7 cellular contexts compared by ENCODE assay signal in the genomic region with DNA sequence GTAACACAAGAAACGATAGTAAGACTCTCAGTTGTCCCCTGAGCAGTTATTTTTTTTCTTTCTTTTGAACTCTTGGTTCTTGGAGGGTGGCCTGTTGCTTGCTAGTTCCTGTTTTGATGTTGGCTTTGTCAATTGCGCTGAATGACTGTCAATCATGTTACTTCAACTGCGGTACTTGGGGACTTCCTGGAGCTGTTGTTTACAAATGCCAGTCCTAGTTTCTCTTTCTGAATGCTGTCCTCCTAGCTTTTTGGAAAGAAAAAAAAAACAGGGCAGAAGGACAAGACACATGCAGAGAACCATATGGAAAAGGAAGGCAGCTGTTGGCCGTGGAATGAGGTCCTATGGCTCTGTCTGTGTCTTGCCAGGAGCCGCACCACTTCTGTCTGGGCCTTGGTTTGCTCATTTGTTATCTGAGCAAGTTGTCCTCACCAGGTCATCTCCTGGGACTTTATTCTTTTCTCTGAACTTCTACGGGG. TPM values are rescaled to one million over a fixed set of nuclear protein-coding genes. Genes with fewer than 3 reads are reported as not detected.
DNase-seq lines count a peak whose midpoint lies in the region; ATAC-seq, FAIRE-seq and TF ChIP-seq lines count a peak whose summit lies in the region.

No MANE protein-coding gene starts in this region.

- no peaks in the 10 kb centered on the region for H4K20me1 ChIP-seq in K562 (replicated peaks; ENCODE audit: control insufficient read depth, insufficient read depth, low read length)

- no peak overlapping the region for H3K4me3 ChIP-seq in K562
- H3K4me3 ChIP-seq in mesodermal cell (ENCODE audit: extremely low read depth, insufficient read depth, low read length, poor library complexity, severe bottlenecking) = no peak overlapping the region

- peak overlapping the region; percentile 49 for H3K4me2 ChIP-seq in K562 (ENCODE audit: insufficient read depth, low read length)

- peaks cover 12 to 59% of the 10 kb centered on the region in 2 experiments for H3K4me1 ChIP-seq in K562 (replicated peaks in 1 of 2; ENCODE audit: control insufficient read depth in 2 of 2, insufficient read depth in 2 of 2, low read length in 2 of 2)
- peaks cover 23% of the 10 kb centered on the region for H3K4me1 ChIP-seq in mesodermal cell (ENCODE audit: control insufficient read depth, insufficient read depth, low read length, poor library complexity, severe bottlenecking)

- H3K36me3 ChIP-seq in K562 (ENCODE audit: control insufficient read depth, insufficient read depth, low read length) (no peaks in the 10 kb centered on the region), mesodermal cell (ENCODE audit: control insufficient read depth, insufficient read depth, low read length) (no peaks in the 10 kb centered on the region)

- H3K9me3 ChIP-seq in K562 (replicated peaks; ENCODE audit: control insufficient read depth, insufficient read depth, low read depth, low read length) = no peaks in the 10 kb centered on the region
- no peaks in the 10 kb centered on the region for H3K9me3 ChIP-seq in mesodermal cell (ENCODE audit: control insufficient read depth, low read length)

- H3K27me3 ChIP-seq in K562 (ENCODE audit: control insufficient read depth in 2 of 2, insufficient read depth in 2 of 2, low read length in 2 of 2) = no peaks in the 10 kb centered on the region

- in situ Hi-C loops in K562 (cut with MboI) = no loop called here

- intact Hi-C loops in K562 (cut with micrococcal nuclease) = no loop called here

- no peaks in the 10 kb centered on the region for H3K9me1 ChIP-seq in K562 (ENCODE audit: control insufficient read depth, insufficient read depth, low read length)

- no peak for TF ChIP-seq CTCF in K562 (IDR thresholded peaks at IDR 0.05 in 2 of 3, conservative IDR thresholded peaks at IDR 0.05 in 1 of 3; ENCODE audit: insufficient read depth in 2 of 3, low read depth in 1 of 3, low read length in 3 of 3)

- POLR2A ChIA-PET in K562 (lab: Yijun Ruan, JAX) = no interaction called here

- TF ChIP-seq EP300 in K562 (IDR thresholded peaks at IDR 0.05; ENCODE audit: low read length) = no peak

- peak overlapping the region; percentile 54 to 67; a peak in 3 of 4 replicates for H3K9ac ChIP-seq in K562 (ENCODE audit: insufficient read depth in 1 of 2, low read depth in 2 of 2, low read length in 2 of 2)

- no TSS peak for BruUV-seq in K562 (replicated peaks; lab: Mats Ljungman, UMichigan)

- CTCF ChIA-PET in K562 (lab: Yijun Ruan, JAX; ENCODE audit: low intra/inter-chr PET ratio) = no interaction called here

- no peak for TF ChIP-seq RAD21 in K562 (CRISPR knock-in tag; conservative IDR thresholded peaks at IDR 0.05 in 1 of 2, IDR thresholded peaks at IDR 0.05 in 1 of 2)

- ATAC-seq in GM18870 (IDR thresholded peaks at IDR 0.05; ENCODE audit: unreplicated experiment) (peak; percentile 68), HG02798 (IDR thresholded peaks at IDR 0.05; ENCODE audit: poor library complexity, unreplicated experiment) (peak; percentile 68), K562 (peak; percentile 49)

- peak; percentile 67 for FAIRE-seq in K562 (lab: Jason Lieb, UNC)

- H3K27ac ChIP-seq in K562 (ENCODE audit: extremely low read depth, low read depth, low read length) = peak overlapping the region; percentile 80
- peak overlapping the region; percentile 70 for H3K27ac ChIP-seq in mesodermal cell (ENCODE audit: low read depth, low read length, severe bottlenecking)

- no peak for TF ChIP-seq POLR2A in K562 (conservative IDR thresholded peaks at IDR 0.05)

- 17% methylated on average over 4 of the region's 6 CpGs for WGBS in K562 (ENCODE audit: insufficient coverage, low coverage, missing lambda C conversion rate)
- 85 to 86% methylated on average over 4 to 5 of the region's 6 CpGs for WGBS in mesodermal cell (ENCODE audit: insufficient coverage in 2 of 2), 2 experiments

- H2AFZ ChIP-seq in K562 (ENCODE audit: low read depth, low read length) = peak overlapping the region; percentile 99

- H3K79me2 ChIP-seq in K562 (ENCODE audit: control insufficient read depth, insufficient read depth, low read length) = no peaks in the 10 kb centered on the region

- peak; percentile 76 to 85 for DNase-seq in NOMO-1 (lab: John Stamatoyannopoulos, UW; ENCODE audit: unreplicated experiment in 2 of 2)
- DNase-seq in K562 (ENCODE audit: extremely low read depth in 1 of 4, low spot score in 3 of 4) = peak in 1 of 4 experiments; percentile 49
- no peak for DNase-seq in dedifferentiated amniotic fluid mesenchymal stem cell (ENCODE audit: extremely low spot score)
- no peak for DNase-seq in NCI-H345 (lab: John Stamatoyannopoulos, UW)

TF ChIP-seq in K562, 482 proteins besides CTCF, POLR2A, EP300 and RAD21 (continues in another document):
- TF ChIP-seq, protein P1, sequence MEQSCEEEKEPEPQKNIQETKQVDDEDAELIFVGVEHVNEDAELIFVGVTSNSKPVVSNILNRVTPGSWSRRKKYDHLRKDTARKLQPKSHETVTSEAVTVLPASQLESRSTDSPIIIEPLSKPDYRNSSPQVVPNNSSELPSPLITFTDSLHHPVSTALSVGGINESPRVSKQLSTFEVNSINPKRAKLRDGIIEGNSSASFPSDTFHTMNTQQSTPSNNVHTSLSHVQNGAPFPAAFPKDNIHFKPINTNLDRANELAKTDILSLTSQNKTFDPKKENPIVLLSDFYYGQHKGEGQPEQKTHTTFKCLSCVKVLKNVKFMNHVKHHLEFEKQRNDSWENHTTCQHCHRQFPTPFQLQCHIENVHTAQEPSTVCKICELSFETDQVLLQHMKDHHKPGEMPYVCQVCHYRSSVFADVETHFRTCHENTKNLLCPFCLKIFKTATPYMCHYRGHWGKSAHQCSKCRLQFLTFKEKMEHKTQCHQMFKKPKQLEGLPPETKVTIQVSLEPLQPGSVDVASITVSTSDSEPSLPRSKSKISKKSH (CRISPR knock-in tag; IDR thresholded peaks at IDR 0.05) = no peak

RNA-seq across cellular contexts. Expression of gene PDCD4, which starts 7.0 kb away (rescaled TPM):
- 9.1 and 68.5 TPM in 2 replicates for total RNA-seq in K562 (2011; cell fraction: chromatin; rRNA removed; ENCODE audit: low replicate concordance)
- 2.7 and 5.9 TPM in 2 replicates for total RNA-seq in K562 (2011; cell fraction: nucleolus; rRNA removed)
- total RNA-seq in K562 (2011; cell fraction: nucleoplasm; rRNA removed) = 15.7 and 17.2 TPM in 2 replicates
- total RNA-seq in K562 (2014; rRNA removed) (20.2 and 22.5 TPM in 2 replicates), K562 (2014; rRNA removed; fragmentation: Illumina TruSeq; extraction: Trizol) (33.7 and 44.2 TPM in 2 replicates), K562 (2015; rRNA removed; fragmentation: Illumina TruSeq; extraction: Trizol) (15.9 and 18.3 TPM in 2 replicates), K562 (2021) (28.0 and 44.1 TPM in 2 replicates)
- polyA plus RNA-seq in K562 (2011; rRNA removed) (28.1 and 40.2 TPM in 2 replicates), K562 (2014; fragmentation: Illumina TruSeq; extraction: Trizol) (38.0 and 38.2 TPM in 2 replicates), K562 (2014; fragmentation: Nextera tagmentation; extraction: Ambion mirVana) (10 to 100 TPM; 12.9 to 18.1 TPM), K562 (2014; rRNA removed) (34.4 and 36.6 TPM in 2 replicates)
- 2.7 and 13.3 TPM in 2 replicates for polyA plus RNA-seq in K562 (2011; cell fraction: cytosol; rRNA removed)
- polyA plus RNA-seq in K562 (2011; cell fraction: nucleus; rRNA removed) = 11.9 and 17.6 TPM in 2 replicates
- 38.4 and 47.3 TPM in 2 replicates for polyA plus RNA-seq in K562 (2012)
- polyA minus RNA-seq in K562 (2011; rRNA and poly(A)+ RNA removed) = 37.7 and 52.1 TPM in 2 replicates
- 14.9 and 17.9 TPM in 2 replicates for polyA minus RNA-seq in K562 (2011; cell fraction: cytosol; rRNA and poly(A)+ RNA removed)
- polyA minus RNA-seq in K562 (2011; cell fraction: nucleus; rRNA and poly(A)+ RNA removed) = 11.0 and 21.5 TPM in 2 replicates
- polyA plus RNA-seq in mesodermal cell (2013, experiment 1 of 2) = 54.3 TPM
- 59.0 TPM for polyA plus RNA-seq in mesodermal cell (2013, experiment 2 of 2)

RNA-seq across cellular contexts. Expression of gene BBIP1, which starts 54.3 kb away (rescaled TPM):
- total RNA-seq in K562 (2011; cell fraction: chromatin; rRNA removed; ENCODE audit: low replicate concordance) = 8.1 and 22.8 TPM in 2 replicates
- total RNA-seq in K562 (2011; cell fraction: nucleolus; rRNA removed) = 5.1 and 5.5 TPM in 2 replicates
- 9.8 and 37.7 TPM in 2 replicates for total RNA-seq in K562 (2011; cell fraction: nucleoplasm; rRNA removed)
- 5.2 and 12.2 TPM in 2 replicates for total RNA-seq in K562 (2014; rRNA removed)
- total RNA-seq in K562 (2014; rRNA removed; fragmentation: Illumina TruSeq; extraction: Trizol) = 19.4 and 21.2 TPM in 2 replicates
- 18.1 and 18.9 TPM in 2 replicates for total RNA-seq in K562 (2015; rRNA removed; fragmentation: Illumina TruSeq; extraction: Trizol)
- 12.5 and 17.2 TPM in 2 replicates for total RNA-seq in K562 (2021)
- 19.2 and 24.2 TPM in 2 replicates for polyA plus RNA-seq in K562 (2011; rRNA removed)
- 2.6 and 4.7 TPM in 2 replicates for polyA plus RNA-seq in K562 (2011; cell fraction: cytosol; rRNA removed)
- polyA plus RNA-seq in K562 (2011; cell fraction: nucleus; rRNA removed) = 8.6 and 11.2 TPM in 2 replicates
- polyA plus RNA-seq in K562 (2012) = 17.8 and 20.6 TPM in 2 replicates
- polyA plus RNA-seq in K562 (2014; fragmentation: Illumina TruSeq; extraction: Trizol) = 23.0 and 27.8 TPM in 2 replicates
- 10 to 100 TPM; 30.6 to 31.0 TPM for polyA plus RNA-seq in K562 (2014; fragmentation: Nextera tagmentation; extraction: Ambion mirVana)
- polyA plus RNA-seq in K562 (2014; rRNA removed) = 14.1 and 17.3 TPM in 2 replicates
- polyA minus RNA-seq in K562 (2011; rRNA and poly(A)+ RNA removed) = 17.2 and 21.9 TPM in 2 replicates
- 3.5 and 5.2 TPM in 2 replicates for polyA minus RNA-seq in K562 (2011; cell fraction: cytosol; rRNA and poly(A)+ RNA removed)
- 7.0 and 15.1 TPM in 2 replicates for polyA minus RNA-seq in K562 (2011; cell fraction: nucleus; rRNA and poly(A)+ RNA removed)
- 46.7 TPM for polyA plus RNA-seq in mesodermal cell (2013, experiment 1 of 2)
- 54.5 TPM for polyA plus RNA-seq in mesodermal cell (2013, experiment 2 of 2)

RNA-seq across cellular contexts. Expression of gene SHOC2, which starts 54.7 kb away (rescaled TPM):
- total RNA-seq in K562 (2011; cell fraction: chromatin; rRNA removed; ENCODE audit: low replicate concordance) = 6.3 and 27.4 TPM in 2 replicates
- 3.5 and 5.8 TPM in 2 replicates for total RNA-seq in K562 (2011; cell fraction: nucleolus; rRNA removed)
- 8.9 and 10.8 TPM in 2 replicates for total RNA-seq in K562 (2011; cell fraction: nucleoplasm; rRNA removed)
- total RNA-seq in K562 (2014; rRNA removed) (9.2 and 10.2 TPM in 2 replicates), K562 (2014; rRNA removed; fragmentation: Illumina TruSeq; extraction: Trizol) (14.6 and 17.2 TPM in 2 replicates), K562 (2015; rRNA removed; fragmentation: Illumina TruSeq; extraction: Trizol) (13.8 and 16.1 TPM in 2 replicates), K562 (2021) (16.8 and 17.2 TPM in 2 replicates)
- polyA plus RNA-seq in K562 (2011; rRNA removed) (10.2 and 14.9 TPM in 2 replicates), K562 (2014; fragmentation: Illumina TruSeq; extraction: Trizol) (16.3 and 17.2 TPM in 2 replicates), K562 (2014; fragmentation: Nextera tagmentation; extraction: Ambion mirVana) (10 to 100 TPM; 11.4 to 17.5 TPM), K562 (2014; rRNA removed) (9.2 and 10.3 TPM in 2 replicates)
- polyA plus RNA-seq in K562 (2011; cell fraction: cytosol; rRNA removed) = 3.5 and 6.9 TPM in 2 replicates
- polyA plus RNA-seq in K562 (2011; cell fraction: nucleus; rRNA removed) = 3.3 and 4.2 TPM in 2 replicates
- polyA plus RNA-seq in K562 (2012) = 11.0 and 13.0 TPM in 2 replicates
- 28.5 and 31.2 TPM in 2 replicates for polyA minus RNA-seq in K562 (2011; rRNA and poly(A)+ RNA removed)
- 6.8 and 13.1 TPM in 2 replicates for polyA minus RNA-seq in K562 (2011; cell fraction: cytosol; rRNA and poly(A)+ RNA removed)
- polyA minus RNA-seq in K562 (2011; cell fraction: nucleus; rRNA and poly(A)+ RNA removed) = 9.7 and 21.9 TPM in 2 replicates
- polyA plus RNA-seq in mesodermal cell (2013, experiment 1 of 2) = 33.1 TPM
- polyA plus RNA-seq in mesodermal cell (2013, experiment 2 of 2) = 29.4 TPM

Comparison
In these comparisons a context has a peak if more than half of its experiments do, and no peak if none do; other contexts are left out.
1. DNase-seq: peak in NOMO-1 (2 of 2); none in dedifferentiated amniotic fluid mesenchymal stem cell (single experiment) and NCI-H345 (single experiment).
2. Peak in every context shown above with its lines, with median percentiles within 50 percentile points of each other: ATAC-seq.